1 cellular context compared by ENCODE assay signal in the genomic region with DNA sequence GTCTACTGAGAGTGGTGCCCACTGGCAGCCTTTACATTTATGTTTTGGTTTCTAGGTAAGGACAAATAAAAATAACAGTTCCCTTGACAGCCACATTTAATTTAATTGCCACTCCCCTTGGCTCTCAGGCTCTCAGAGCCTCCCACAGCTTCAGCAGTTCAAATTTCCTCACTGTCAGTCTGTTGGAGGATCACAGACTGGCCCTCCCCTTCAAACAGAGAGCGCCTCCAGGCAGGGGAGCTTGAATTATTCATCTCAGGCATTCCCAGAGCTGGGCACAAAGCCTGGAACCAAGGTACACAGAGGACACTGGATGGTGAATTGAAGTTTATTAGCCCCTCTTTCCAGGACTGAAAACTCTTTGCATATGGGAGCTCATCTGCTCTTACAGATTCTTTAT.
TF ChIP-seq lines count a peak whose summit lies in the region.

No MANE protein-coding gene starts in this region.

TF ChIP-seq in GM23338, 12 proteins besides CTCF, POLR2A, EP300 and RAD21 (continued from another document):
- TF ChIP-seq, protein P1, sequence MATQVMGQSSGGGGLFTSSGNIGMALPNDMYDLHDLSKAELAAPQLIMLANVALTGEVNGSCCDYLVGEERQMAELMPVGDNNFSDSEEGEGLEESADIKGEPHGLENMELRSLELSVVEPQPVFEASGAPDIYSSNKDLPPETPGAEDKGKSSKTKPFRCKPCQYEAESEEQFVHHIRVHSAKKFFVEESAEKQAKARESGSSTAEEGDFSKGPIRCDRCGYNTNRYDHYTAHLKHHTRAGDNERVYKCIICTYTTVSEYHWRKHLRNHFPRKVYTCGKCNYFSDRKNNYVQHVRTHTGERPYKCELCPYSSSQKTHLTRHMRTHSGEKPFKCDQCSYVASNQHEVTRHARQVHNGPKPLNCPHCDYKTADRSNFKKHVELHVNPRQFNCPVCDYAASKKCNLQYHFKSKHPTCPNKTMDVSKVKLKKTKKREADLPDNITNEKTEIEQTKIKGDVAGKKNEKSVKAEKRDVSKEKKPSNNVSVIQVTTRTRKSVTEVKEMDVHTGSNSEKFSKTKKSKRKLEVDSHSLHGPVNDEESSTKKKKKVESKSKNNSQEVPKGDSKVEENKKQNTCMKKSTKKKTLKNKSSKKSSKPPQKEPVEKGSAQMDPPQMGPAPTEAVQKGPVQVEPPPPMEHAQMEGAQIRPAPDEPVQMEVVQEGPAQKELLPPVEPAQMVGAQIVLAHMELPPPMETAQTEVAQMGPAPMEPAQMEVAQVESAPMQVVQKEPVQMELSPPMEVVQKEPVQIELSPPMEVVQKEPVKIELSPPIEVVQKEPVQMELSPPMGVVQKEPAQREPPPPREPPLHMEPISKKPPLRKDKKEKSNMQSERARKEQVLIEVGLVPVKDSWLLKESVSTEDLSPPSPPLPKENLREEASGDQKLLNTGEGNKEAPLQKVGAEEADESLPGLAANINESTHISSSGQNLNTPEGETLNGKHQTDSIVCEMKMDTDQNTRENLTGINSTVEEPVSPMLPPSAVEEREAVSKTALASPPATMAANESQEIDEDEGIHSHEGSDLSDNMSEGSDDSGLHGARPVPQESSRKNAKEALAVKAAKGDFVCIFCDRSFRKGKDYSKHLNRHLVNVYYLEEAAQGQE (IDR thresholded peaks at IDR 0.05; ENCODE audit: unreplicated experiment): no peak
- TF ChIP-seq, protein P2, sequence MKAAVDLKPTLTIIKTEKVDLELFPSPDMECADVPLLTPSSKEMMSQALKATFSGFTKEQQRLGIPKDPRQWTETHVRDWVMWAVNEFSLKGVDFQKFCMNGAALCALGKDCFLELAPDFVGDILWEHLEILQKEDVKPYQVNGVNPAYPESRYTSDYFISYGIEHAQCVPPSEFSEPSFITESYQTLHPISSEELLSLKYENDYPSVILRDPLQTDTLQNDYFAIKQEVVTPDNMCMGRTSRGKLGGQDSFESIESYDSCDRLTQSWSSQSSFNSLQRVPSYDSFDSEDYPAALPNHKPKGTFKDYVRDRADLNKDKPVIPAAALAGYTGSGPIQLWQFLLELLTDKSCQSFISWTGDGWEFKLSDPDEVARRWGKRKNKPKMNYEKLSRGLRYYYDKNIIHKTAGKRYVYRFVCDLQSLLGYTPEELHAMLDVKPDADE (IDR thresholded peaks at IDR 0.05): no peak
